ENCODE assay signal across 10 cellular contexts in the genomic region with DNA sequence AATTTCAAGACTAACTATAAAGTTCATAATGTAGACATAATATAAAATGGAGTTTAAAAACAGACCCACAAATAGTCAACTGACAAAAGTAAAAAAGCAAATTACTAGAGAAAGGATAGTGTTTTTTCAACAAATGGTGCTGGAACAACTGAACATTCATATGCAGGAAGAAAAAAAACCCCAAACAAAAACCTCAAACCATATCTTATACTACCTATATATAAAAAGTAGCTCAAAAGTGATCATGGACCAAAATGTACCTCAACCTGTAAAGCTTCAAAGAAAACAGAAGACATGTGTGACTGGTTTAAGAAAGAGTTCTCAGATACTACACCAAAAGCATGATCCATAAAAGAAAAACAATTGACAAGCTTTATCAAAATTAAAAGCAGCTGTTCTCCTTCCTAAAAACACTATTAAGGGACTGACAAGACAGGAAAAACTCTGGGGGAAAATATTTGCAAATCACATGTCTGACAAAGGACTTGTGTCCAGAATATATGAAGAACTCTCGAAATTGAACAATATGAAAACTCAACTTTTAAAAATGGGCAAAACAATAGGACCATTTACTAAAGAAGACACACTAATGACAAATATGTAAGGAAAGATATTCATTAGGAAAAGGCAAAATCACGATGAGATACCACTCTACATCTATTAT. TPM values are rescaled to one million over a fixed set of nuclear protein-coding genes. Genes with fewer than 3 reads are reported as not detected.
A peak's percentile ranks its signal among the peaks of the same experiment; 100 is the strongest.
DNase-seq lines count a peak whose midpoint lies in the region; ATAC-seq lines count a peak whose summit lies in the region.
"Had no signal": no experiment of that assay in that cellular context is flagged by ENCODE, and none has a peak within 500 bp of the region (broad histone marks: within the 10 kb centered on the region; RNA-seq: fewer than 3 reads in every experiment).

No MANE protein-coding gene starts in this region.

- CTCF ChIA-PET in activated naive CD4-positive, alpha-beta T cell treated with anti-CD3 and anti-CD28 coated beads, Interleukin-2, amount 10 ng/mL, durations not matched to agents 7 days and 5 days (lab: Charles Lee): no interaction called here
- CTCF ChIA-PET in activated CD4-positive, alpha-beta memory T cell treated with anti-CD3 and anti-CD28 coated beads for 36 hours (lab: Charles Lee): interaction anchor here (1.2 to 3.3 kb wide), 4 partner anchors 12 to 29 kb away, joined by 4 to 9 read pairs (median 4); a partner anchor contains a TSS

- peaks cover 59% of the 10 kb centered on the region for H3K36me3 Mint-ChIP-seq in activated naive CD4-positive, alpha-beta T cell treated with anti-CD3 and anti-CD28 coated beads, Interleukin-2, amount 10 ng/mL, durations not matched to agents 7 days and 5 days
- H3K36me3 Mint-ChIP-seq in activated CD4-positive, alpha-beta memory T cell treated with anti-CD3 and anti-CD28 coated beads for 36 hours: peaks cover 36% of the 10 kb centered on the region
- peaks cover 0 to 21% (median 7%) of the 10 kb centered on the region in 3 donors for H3K36me3 Mint-ChIP-seq in immature natural killer cell

- H3K4me1 Mint-ChIP-seq in activated naive CD4-positive, alpha-beta T cell treated with anti-CD3 and anti-CD28 coated beads, Interleukin-2, amount 10 ng/mL, durations not matched to agents 7 days and 5 days: peaks cover 41% of the 10 kb centered on the region
- peaks cover 49% of the 10 kb centered on the region for H3K4me1 Mint-ChIP-seq in activated CD4-positive, alpha-beta memory T cell treated with anti-CD3 and anti-CD28 coated beads for 36 hours (ENCODE audit: low read depth)
- peaks cover 42 to 61% of the 10 kb centered on the region in 2 donors for H3K4me1 Mint-ChIP-seq in immature natural killer cell
- H3K4me1 Mint-ChIP-seq in stimulated activated naive CD8-positive, alpha-beta T cell treated with anti-CD3 and anti-CD28 coated beads, Interleukin-15, amount 100 ng/mL, for 72 hours: peaks cover 57% of the 10 kb centered on the region

- intact Hi-C loops in activated CD4-positive, alpha-beta memory T cell treated with anti-CD3 and anti-CD28 coated beads for 36 hours (cut with micrococcal nuclease): no loop called here

- no peaks in the 10 kb centered on the region for H3K27me3 Mint-ChIP-seq in activated naive CD4-positive, alpha-beta T cell treated with anti-CD3 and anti-CD28 coated beads, Interleukin-2, amount 10 ng/mL, durations not matched to agents 7 days and 5 days
- H3K27me3 Mint-ChIP-seq in activated CD4-positive, alpha-beta memory T cell treated with anti-CD3 and anti-CD28 coated beads for 36 hours: no peaks in the 10 kb centered on the region
- peaks cover 0 to 3% (median 2%) of the 10 kb centered on the region in 3 donors for H3K27me3 Mint-ChIP-seq in immature natural killer cell (ENCODE audit: low read depth in 3 of 3)
- no peaks in the 10 kb centered on the region for H3K27me3 Mint-ChIP-seq in stimulated activated naive CD8-positive, alpha-beta T cell treated with anti-CD3 and anti-CD28 coated beads, Interleukin-15, amount 100 ng/mL, for 72 hours

- POLR2A ChIA-PET in activated CD4-positive, alpha-beta memory T cell treated with anti-CD3 and anti-CD28 coated beads for 36 hours (lab: Charles Lee): interaction anchor here (0.6 to 3.3 kb wide), 7 partner anchors 14 to 123 kb away, joined by 3 to 10 read pairs (median 4); a partner anchor contains a TSS

- DNase-seq in activated naive CD4-positive, alpha-beta T cell treated with anti-CD3 and anti-CD28 coated beads, Interleukin-2, amount 10 ng/mL, durations not matched to agents 7 days and 5 days: no peak
- no peak for DNase-seq in activated naive CD4-positive, alpha-beta T cell treated with Interleukin-2 at 50 U/mL for 16 hours
- DNase-seq in activated CD4-positive, alpha-beta memory T cell treated with anti-CD3 and anti-CD28 coated beads for 36 hours: no peak
- DNase-seq in immature natural killer cell: no peak
- DNase-seq in stimulated activated naive CD8-positive, alpha-beta T cell treated with anti-CD3 and anti-CD28 coated beads, Interleukin-15, amount 100 ng/mL, for 72 hours: no peak
- no peak for DNase-seq in NCI-H1092 (lab: John Stamatoyannopoulos, UW)
- no peak for DNase-seq in NCI-H226
- DNase-seq in activated CD4-positive, CD25-positive, alpha-beta regulatory T cell treated with anti-CD3 and anti-CD28 coated beads, Interleukin-2, amount 50 U/mL, for 72 hours: no peak
- DNase-seq: hippocampal formation, posterior cingulate gyrus had no signal

- peak overlapping the region; percentile 81 for H3K27ac Mint-ChIP-seq in activated naive CD4-positive, alpha-beta T cell treated with anti-CD3 and anti-CD28 coated beads, Interleukin-2, amount 10 ng/mL, durations not matched to agents 7 days and 5 days
- H3K27ac Mint-ChIP-seq in activated CD4-positive, alpha-beta memory T cell treated with anti-CD3 and anti-CD28 coated beads for 36 hours: peak overlapping the region; percentile 85
- peak overlapping the region; percentile 27 to 80 (median 47) for H3K27ac Mint-ChIP-seq in immature natural killer cell
- peak overlapping the region; percentile 23 to 29 for H3K27ac Mint-ChIP-seq in stimulated activated naive CD8-positive, alpha-beta T cell treated with anti-CD3 and anti-CD28 coated beads, Interleukin-15, amount 100 ng/mL, for 72 hours

- no peaks in the 10 kb centered on the region for H3K9me3 Mint-ChIP-seq in activated naive CD4-positive, alpha-beta T cell treated with anti-CD3 and anti-CD28 coated beads, Interleukin-2, amount 10 ng/mL, durations not matched to agents 7 days and 5 days
- H3K9me3 Mint-ChIP-seq in activated CD4-positive, alpha-beta memory T cell treated with anti-CD3 and anti-CD28 coated beads for 36 hours: no peaks in the 10 kb centered on the region
- no peaks in the 10 kb centered on the region for H3K9me3 Mint-ChIP-seq in immature natural killer cell
- H3K9me3 Mint-ChIP-seq in stimulated activated naive CD8-positive, alpha-beta T cell treated with anti-CD3 and anti-CD28 coated beads, Interleukin-15, amount 100 ng/mL, for 72 hours: no peaks in the 10 kb centered on the region

- no peak overlapping the region for H3K4me3 Mint-ChIP-seq in activated naive CD4-positive, alpha-beta T cell treated with anti-CD3 and anti-CD28 coated beads, Interleukin-2, amount 10 ng/mL, durations not matched to agents 7 days and 5 days
- no peak overlapping the region for H3K4me3 Mint-ChIP-seq in activated CD4-positive, alpha-beta memory T cell treated with anti-CD3 and anti-CD28 coated beads for 36 hours
- H3K4me3 Mint-ChIP-seq in immature natural killer cell: peak overlapping the region in 3 of 5 donors; percentile 8 to 61 (median 18)
- peak overlapping the region; percentile 33 to 47 for H3K4me3 Mint-ChIP-seq in stimulated activated naive CD8-positive, alpha-beta T cell treated with anti-CD3 and anti-CD28 coated beads, Interleukin-15, amount 100 ng/mL, for 72 hours

- ATAC-seq in stimulated activated naive CD8-positive, alpha-beta T cell treated with anti-CD3 and anti-CD28 coated beads, Interleukin-15, amount 100 ng/mL, for 72 hours: peak; percentile 59

RNA-seq across cellular contexts. Expression of a gene that starts 22.7 kb away (rescaled TPM):
- 10 to 100 TPM; 24.1 to 28.1 TPM for total RNA-seq in activated CD4-positive, alpha-beta memory T cell treated with anti-CD3 and anti-CD28 coated beads for 36 hours
- polyA plus RNA-seq in immature natural killer cell: 10 to 100 TPM in 2 of 3 donors, 1 to 10 TPM in 1; 2.6 to 29.9 (median 13.3) TPM

RNA-seq across cellular contexts. Expression of a gene that starts 31.0 kb away (rescaled TPM):
- total RNA-seq in activated CD4-positive, alpha-beta memory T cell treated with anti-CD3 and anti-CD28 coated beads for 36 hours: 100 to 1,000 TPM; 349 to 355 TPM
- polyA plus RNA-seq in immature natural killer cell: 100 to 1,000 TPM; 133 to 258 (median 167) TPM

Comparison
In these comparisons a context has a peak if more than half of its experiments do, and no peak if none do; other contexts are left out.
1. H3K27ac Mint-ChIP-seq: peak in every context shown above with its lines; median percentile 85 in activated CD4-positive, alpha-beta memory T cell treated with anti-CD3 and anti-CD28 coated beads for 36 hours; 81 in activated naive CD4-positive, alpha-beta T cell treated with anti-CD3 and anti-CD28 coated beads, Interleukin-2, amount 10 ng/mL, durations not matched to agents 7 days and 5 days; 47 in immature natural killer cell; 26 in stimulated activated naive CD8-positive, alpha-beta T cell treated with anti-CD3 and anti-CD28 coated beads, Interleukin-15, amount 100 ng/mL, for 72 hours.
2. H3K4me3 Mint-ChIP-seq: peak in immature natural killer cell (3 of 5) and stimulated activated naive CD8-positive, alpha-beta T cell treated with anti-CD3 and anti-CD28 coated beads, Interleukin-15, amount 100 ng/mL, for 72 hours (2 of 2); none in activated naive CD4-positive, alpha-beta T cell treated with anti-CD3 and anti-CD28 coated beads, Interleukin-2, amount 10 ng/mL, durations not matched to agents 7 days and 5 days (single experiment) and activated CD4-positive, alpha-beta memory T cell treated with anti-CD3 and anti-CD28 coated beads for 36 hours (single experiment).